25 cellular contexts compared by ENCODE assay signal in the genomic region with DNA sequence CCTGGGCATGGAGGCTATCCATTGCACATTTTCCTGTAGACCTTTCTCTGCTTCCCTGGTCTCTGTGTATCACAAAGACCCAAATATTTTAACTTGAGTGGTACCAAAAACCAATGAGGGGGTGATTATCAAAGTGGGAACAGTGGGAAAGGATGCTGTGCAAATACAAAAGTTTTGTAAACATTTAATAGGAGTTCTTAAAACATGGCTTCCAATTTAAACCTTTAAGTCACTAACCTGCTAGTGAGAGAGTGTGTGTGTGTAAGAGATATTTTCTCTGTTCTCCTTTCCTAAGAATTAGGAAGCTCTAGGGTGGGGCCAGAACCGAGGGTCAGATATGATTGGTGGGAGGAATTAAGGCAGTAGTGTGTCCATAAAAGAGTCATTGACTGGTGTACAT.
"Had no signal": no experiment of that assay in that cellular context is flagged by ENCODE, and none has a peak within 500 bp of the region (broad histone marks: within the 10 kb centered on the region; RNA-seq: fewer than 3 reads in every experiment).

No MANE protein-coding gene starts in this region.

- H3K36me3 ChIP-seq: left ventricle myocardium inferior, lower lobe of right lung, spleen, suprapubic skin, thyroid gland had no signal

- H3K4me3 ChIP-seq: left ventricle myocardium inferior, lower lobe of right lung, psoas muscle, spleen, suprapubic skin, thyroid gland had no signal

- H3K27me3 Mint-ChIP-seq: dendritic cell treated with granulocyte-macrophage colony-stimulating factor and Interleukin-4, amounts not matched to agents 40 ng/mL and 50 ng/mL, for 4 days; type B pancreatic cell had no signal

- H3K27ac ChIP-seq: foreskin keratinocyte, left ventricle myocardium inferior, lower lobe of right lung, parathyroid adenoma, psoas muscle, spleen, suprapubic skin, thyroid gland had no signal

- H3K4me3 Mint-ChIP-seq: dendritic cell treated with granulocyte-macrophage colony-stimulating factor and Interleukin-4, amounts not matched to agents 40 ng/mL and 50 ng/mL, for 4 days; effector memory CD8-positive, alpha-beta T cell; nephron; type B pancreatic cell had no signal

- H3K36me3 Mint-ChIP-seq: type B pancreatic cell had no signal

- H3K27me3 ChIP-seq: foreskin keratinocyte, spleen, suprapubic skin, thyroid gland had no signal

- H3K27ac Mint-ChIP-seq: dendritic cell treated with granulocyte-macrophage colony-stimulating factor and Interleukin-4, amounts not matched to agents 40 ng/mL and 50 ng/mL, for 4 days; effector memory CD8-positive, alpha-beta T cell; type B pancreatic cell had no signal

- H2AFZ ChIP-seq: parathyroid adenoma had no signal

- H3K79me2 ChIP-seq: parathyroid adenoma had no signal

- H3K9me3 ChIP-seq: left ventricle myocardium inferior, lower lobe of right lung, psoas muscle, spleen, suprapubic skin, thyroid gland had no signal

- H3K9ac ChIP-seq: parathyroid adenoma had no signal

- H3K4me1 ChIP-seq: lower lobe of right lung, parathyroid adenoma, suprapubic skin, thyroid gland had no signal

- H3K9me3 Mint-ChIP-seq: dendritic cell treated with granulocyte-macrophage colony-stimulating factor and Interleukin-4, amounts not matched to agents 40 ng/mL and 50 ng/mL, for 4 days; effector memory CD8-positive, alpha-beta T cell; nephron; type B pancreatic cell had no signal

- FAIRE-seq: colon, kidney, urothelium cell line had no signal

- DNase-seq: effector memory CD8-positive, alpha-beta T cell; erythroblast; kidney; left cardiac atrium; left ventricle myocardium inferior; lower lobe of right lung; mesenchymal stem cell; midbrain; psoas muscle; retina; spleen; stimulated activated CD4-positive, alpha-beta T cell treated with anti-CD3 and anti-CD28 coated beads, Interleukin-15, amount 100 ng/mL, for 24 hours; stimulated activated CD4-positive, alpha-beta T cell treated with anti-CD3 and anti-CD28 coated beads, Interleukin-1b, Interleukin-23, amount 100 ng/mL, for 48 hours; stimulated activated CD4-positive, alpha-beta T cell treated with anti-CD3 and anti-CD28 coated beads, Interleukin-4, amount 100 ng/mL, for 24 hours; stimulated activated naive CD4-positive, alpha-beta T cell; thyroid gland had no signal

- ATAC-seq: effector memory CD8-positive, alpha-beta T cell; foreskin keratinocyte; left cardiac atrium; lower lobe of right lung; psoas muscle; sciatic nerve had no signal
